Comparison of ENCODE assay signal across 24 cellular contexts in the genomic region with DNA sequence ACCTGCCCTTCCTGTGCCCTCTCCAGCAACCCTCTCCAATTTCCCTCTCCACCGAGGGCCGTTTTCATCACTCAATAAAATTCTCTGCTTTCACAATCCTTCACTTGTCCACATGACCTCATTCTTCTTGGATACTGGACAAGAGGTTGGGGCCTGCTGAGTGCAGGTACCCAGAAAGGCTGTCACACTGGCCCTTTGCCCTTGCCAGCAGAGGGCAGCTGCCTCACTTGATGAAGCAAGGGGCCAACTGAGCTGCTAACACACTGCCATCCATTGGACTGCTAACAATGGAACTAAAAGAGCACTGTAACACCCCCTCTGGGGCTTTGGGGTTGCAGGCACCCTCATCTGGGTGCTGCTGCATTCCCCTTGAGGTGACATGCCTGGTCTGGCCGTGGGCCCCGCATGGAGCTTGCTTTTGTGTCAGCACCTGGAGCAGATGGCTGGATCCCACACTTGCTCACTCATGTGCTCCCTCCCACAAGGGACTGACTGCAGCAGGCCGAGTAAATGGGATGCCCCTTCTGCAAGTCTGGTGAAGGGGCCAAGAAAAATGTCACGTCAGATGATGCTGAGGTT.
"Had no signal": no experiment of that assay in that cellular context is flagged by ENCODE, and none has a peak within 500 bp of the region (broad histone marks: within the 10 kb centered on the region; RNA-seq: fewer than 3 reads in every experiment).

No MANE protein-coding gene starts in this region.

- H3K36me3 ChIP-seq: cardiac muscle cell, esophagus muscularis mucosa, gastroesophageal sphincter, heart left ventricle, neutrophil, pancreas, sigmoid colon, spleen, thoracic aorta, upper lobe of left lung had no signal

- H3K27me3 ChIP-seq: cardiac muscle cell, esophagus muscularis mucosa, heart left ventricle, neutrophil, pancreas, sigmoid colon, spleen, upper lobe of left lung had no signal

- H3K4me1 Mint-ChIP-seq: activated CD4-positive, alpha-beta T cell treated with anti-CD3 and anti-CD28 coated beads, Interleukin-2, amount 10 ng/mL, durations not matched to agents 7 days and 5 days; naive thymus-derived CD8-positive, alpha-beta T cell; stimulated activated memory B cell treated with anti-CD40 and anti-IgM and Interleukin-4, amounts not matched to agents 10 μg/mL and 1 μg/mL and 100 μg/mL, for 72 hours had no signal

- FAIRE-seq: endothelial cell of umbilical vein, pancreas had no signal

- H3K4me3 Mint-ChIP-seq: activated CD4-positive, alpha-beta T cell treated with anti-CD3 and anti-CD28 coated beads, Interleukin-2, amount 10 ng/mL, durations not matched to agents 7 days and 5 days; activated CD8-positive, alpha-beta T cell treated with anti-CD3 and anti-CD28 coated beads, Interleukin-2, amount 10 ng/mL, durations not matched to agents 7 days and 5 days; activated naive CD8-positive, alpha-beta T cell; activated T-cell treated with anti-CD3 and anti-CD28 coated beads, Interleukin-2, amount 50 U/mL, for 72 hours; dendritic cell treated with granulocyte-macrophage colony-stimulating factor and Interleukin-4, amounts not matched to agents 40 ng/mL and 50 ng/mL, for 4 days; naive thymus-derived CD8-positive, alpha-beta T cell; stimulated activated memory B cell treated with anti-CD40 and anti-IgM and Interleukin-4, amounts not matched to agents 10 μg/mL and 1 μg/mL and 100 μg/mL, for 72 hours had no signal

- H3K9me3 ChIP-seq: esophagus muscularis mucosa, neutrophil, pancreas, sigmoid colon, thoracic aorta, upper lobe of left lung had no signal

- DNase-seq: activated CD4-positive, alpha-beta T cell treated with anti-CD3 and anti-CD28 coated beads, Interleukin-2, amount 10 ng/mL, durations not matched to agents 7 days and 5 days; activated CD8-positive, alpha-beta T cell treated with anti-CD3 and anti-CD28 coated beads, Interleukin-2, amount 10 ng/mL, durations not matched to agents 7 days and 5 days; activated gamma-delta T cell treated with Interleukin-2 at 50 U/mL for 16 hours; activated T-cell treated with anti-CD3 and anti-CD28 coated beads, Interleukin-2, amount 50 U/mL, for 72 hours; effector CD8-positive, alpha-beta T cell; heart left ventricle; mesenchymal stem cell; naive thymus-derived CD8-positive, alpha-beta T cell; pancreas; sigmoid colon; spleen; stimulated activated CD4-positive, alpha-beta T cell treated with anti-CD3 and anti-CD28 coated beads, Interleukin-4, amount 100 ng/mL, for 4 hours; T1000 had no signal

- H3K27ac Mint-ChIP-seq: activated CD4-positive, alpha-beta T cell treated with anti-CD3 and anti-CD28 coated beads, Interleukin-2, amount 10 ng/mL, durations not matched to agents 7 days and 5 days; activated CD8-positive, alpha-beta T cell treated with anti-CD3 and anti-CD28 coated beads, Interleukin-2, amount 10 ng/mL, durations not matched to agents 7 days and 5 days; activated naive CD8-positive, alpha-beta T cell; activated T-cell treated with anti-CD3 and anti-CD28 coated beads, Interleukin-2, amount 50 U/mL, for 72 hours; dendritic cell treated with granulocyte-macrophage colony-stimulating factor and Interleukin-4, amounts not matched to agents 40 ng/mL and 50 ng/mL, for 4 days; naive thymus-derived CD8-positive, alpha-beta T cell; stimulated activated memory B cell treated with anti-CD40 and anti-IgM and Interleukin-4, amounts not matched to agents 10 μg/mL and 1 μg/mL and 100 μg/mL, for 72 hours had no signal

- H3K27ac ChIP-seq: cardiac muscle cell, esophagus muscularis mucosa, gastroesophageal sphincter, heart left ventricle, neutrophil, pancreas, sigmoid colon, spleen, thoracic aorta, upper lobe of left lung had no signal

- H3K4me1 ChIP-seq: esophagus muscularis mucosa, gastroesophageal sphincter, heart left ventricle, pancreas, sigmoid colon, spleen, upper lobe of left lung had no signal

- H3K9me3 Mint-ChIP-seq: activated CD4-positive, alpha-beta T cell treated with anti-CD3 and anti-CD28 coated beads, Interleukin-2, amount 10 ng/mL, durations not matched to agents 7 days and 5 days; dendritic cell treated with granulocyte-macrophage colony-stimulating factor and Interleukin-4, amounts not matched to agents 40 ng/mL and 50 ng/mL, for 4 days had no signal

- H3K4me3 ChIP-seq: cardiac muscle cell, esophagus muscularis mucosa, gastroesophageal sphincter, heart left ventricle, pancreas, sigmoid colon, spleen, thoracic aorta, upper lobe of left lung had no signal

- ATAC-seq: activated CD4-positive, CD25-positive, alpha-beta regulatory T cell treated with anti-CD3 and anti-CD28 coated beads, Interleukin-2, amount 50 U/mL, for 24 hours; activated CD8-positive, alpha-beta T cell treated with anti-CD3 and anti-CD28 coated beads, Interleukin-2, amount 10 ng/mL, durations not matched to agents 7 days and 5 days; activated T-cell treated with anti-CD3 and anti-CD28 coated beads, Interleukin-2, amount 50 U/mL, for 72 hours; gastroesophageal sphincter; heart left ventricle; naive thymus-derived CD8-positive, alpha-beta T cell; stimulated activated memory B cell treated with anti-CD40 and anti-IgM and Interleukin-4, amounts not matched to agents 10 μg/mL and 1 μg/mL and 100 μg/mL, for 72 hours had no signal

- H3K27me3 Mint-ChIP-seq: activated CD4-positive, alpha-beta T cell treated with anti-CD3 and anti-CD28 coated beads, Interleukin-2, amount 10 ng/mL, durations not matched to agents 7 days and 5 days; dendritic cell treated with granulocyte-macrophage colony-stimulating factor and Interleukin-4, amounts not matched to agents 40 ng/mL and 50 ng/mL, for 4 days; stimulated activated memory B cell treated with anti-CD40 and anti-IgM and Interleukin-4, amounts not matched to agents 10 μg/mL and 1 μg/mL and 100 μg/mL, for 72 hours had no signal

- H3K36me3 Mint-ChIP-seq: activated naive CD8-positive, alpha-beta T cell; naive thymus-derived CD8-positive, alpha-beta T cell; stimulated activated memory B cell treated with anti-CD40 and anti-IgM and Interleukin-4, amounts not matched to agents 10 μg/mL and 1 μg/mL and 100 μg/mL, for 72 hours had no signal
